In the genomic region with DNA sequence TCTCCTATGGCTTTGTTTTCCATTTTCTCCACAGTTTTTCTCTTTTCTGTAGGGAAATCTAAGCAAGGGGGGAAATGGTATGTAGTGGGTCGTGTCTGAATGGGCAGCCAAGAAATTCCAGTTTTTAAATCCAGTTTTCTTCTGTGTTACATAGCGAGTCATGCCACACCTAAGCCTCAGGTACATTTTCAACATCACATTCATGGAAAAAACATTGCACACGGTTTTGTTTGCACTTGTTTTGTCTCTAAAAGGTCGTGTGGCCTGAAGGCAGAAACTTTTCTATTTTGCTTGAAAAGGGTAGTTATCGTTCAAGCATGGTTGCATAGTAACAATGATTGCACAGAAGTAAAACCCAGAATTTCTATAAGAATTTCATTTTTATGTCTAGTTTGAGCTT, we compare ENCODE assay signal across 19 cellular contexts.
DNase-seq lines count a peak whose midpoint lies in the region; ATAC-seq and TF ChIP-seq lines count a peak whose summit lies in the region.
"Had no signal": no experiment of that assay in that cellular context is flagged by ENCODE, and none has a peak within 500 bp of the region (broad histone marks: within the 10 kb centered on the region; RNA-seq: fewer than 3 reads in every experiment).

No MANE protein-coding gene starts in this region.

- H3K9ac ChIP-seq in smooth muscle cell (ENCODE audit: low read depth): no peak overlapping the region

- DNase-seq in NCI-H69 (lab: John Stamatoyannopoulos, UW): peak; percentile 16
- DNase-seq in RWPE1 (ENCODE audit: low spot score): peak; percentile 6
- DNase-seq in foreskin keratinocyte: peak; percentile 48 to 80
- DNase-seq in smooth muscle cell (lab: John Stamatoyannopoulos, UW; ENCODE audit: unreplicated experiment): no peak
- no peak for DNase-seq in nucleus accumbens (lab: John Stamatoyannopoulos, UW)
- DNase-seq in mucosa of descending colon: no peak
- DNase-seq: CD4-positive, CD25-positive, alpha-beta regulatory T cell; DMS153; DND-41; H7; Karpas-422; NCI-H1436; NCI-H187; NCI-H524 treated with DMSO at 0.1 percent for 48 hours; SJCRH30 had no signal

- TF ChIP-seq CTCF in RWPE1 (conservative IDR thresholded peaks at IDR 0.05; ENCODE audit: low read depth): no peak
- no peak for TF ChIP-seq CTCF in foreskin keratinocyte (conservative IDR thresholded peaks at IDR 0.05)
- no peak for TF ChIP-seq CTCF in smooth muscle cell (IDR thresholded peaks at IDR 0.05; ENCODE audit: borderline replicate concordance, insufficient read depth, poor library complexity, severe bottlenecking)
- TF ChIP-seq CTCF in mucosa of descending colon (IDR thresholded peaks at IDR 0.05): no peak

- no peaks in the 10 kb centered on the region for H3K79me2 ChIP-seq in smooth muscle cell (ENCODE audit: low read depth)

- H3K4me2 ChIP-seq in smooth muscle cell: no peak overlapping the region

- intact Hi-C loops in mucosa of descending colon (cut with DNase I, micrococcal nuclease): no loop called here

- no peaks in the 10 kb centered on the region for H4K20me1 ChIP-seq in smooth muscle cell (ENCODE audit: low read depth)

- H3K27ac ChIP-seq in RWPE1: no peak overlapping the region
- H3K27ac ChIP-seq in foreskin keratinocyte: peak overlapping the region; percentile 71
- H3K27ac ChIP-seq in smooth muscle cell (ENCODE audit: low read depth): no peak overlapping the region
- H3K27ac ChIP-seq: SJCRH30 had no signal

- H3K36me3 ChIP-seq in smooth muscle cell (ENCODE audit: low read depth) (no peaks in the 10 kb centered on the region), mucosa of descending colon (ENCODE audit: low read depth) (no peaks in the 10 kb centered on the region)
- H3K36me3 ChIP-seq: SJCRH30 had no signal

- H2AFZ ChIP-seq in smooth muscle cell (ENCODE audit: low read depth): peak overlapping the region; percentile 5

- ATAC-seq in foreskin keratinocyte (peak; percentile 31), GM18870 (IDR thresholded peaks at IDR 0.05; ENCODE audit: unreplicated experiment) (no peak), mucosa of descending colon (no peak)
- ATAC-seq: HepG2, Right ventricle myocardium inferior, SK-N-SH treated with all-trans-retinoic acid at 6 μM for 48 hours had no signal

- no peaks in the 10 kb centered on the region for H3K9me3 ChIP-seq in smooth muscle cell (replicated peaks; ENCODE audit: low read depth)
- no peaks in the 10 kb centered on the region for H3K9me3 ChIP-seq in mucosa of descending colon

- H3K27me3 ChIP-seq in foreskin keratinocyte: no peaks in the 10 kb centered on the region
- no peaks in the 10 kb centered on the region for H3K27me3 ChIP-seq in smooth muscle cell (ENCODE audit: low read depth)
- H3K27me3 ChIP-seq: SJCRH30 had no signal

- 60% methylated on average over 5 of the region's 5 CpGs for WGBS in smooth muscle cell (ENCODE audit: low lambda C conversion rate)

- POLR2A ChIA-PET in RWPE1 (lab: Yijun Ruan, JAX; ENCODE audit: low non-redundant PET): no interaction called here

- CTCF ChIA-PET in RWPE1 (lab: Yijun Ruan, JAX): interaction anchor here (0.5 to 0.6 kb wide), 2 partner anchors 195 to 374 kb away, joined by 3 to 8 read pairs; no protein-coding TSS in a partner anchor

- H3F3A ChIP-seq in smooth muscle cell (ENCODE audit: low read depth): no peaks in the 10 kb centered on the region

- H3K4me1 ChIP-seq in foreskin keratinocyte (peaks cover 20% of the 10 kb centered on the region), smooth muscle cell (ENCODE audit: low read depth) (peaks cover 6% of the 10 kb centered on the region), mucosa of descending colon (ENCODE audit: low read depth) (no peaks in the 10 kb centered on the region)

- H3K4me3 ChIP-seq in smooth muscle cell: no peak overlapping the region
- H3K4me3 ChIP-seq in mucosa of descending colon: no peak overlapping the region
- H3K4me3 ChIP-seq: SJCRH30 had no signal

Comparison
In these comparisons a context has a peak if more than half of its experiments do, and no peak if none do; other contexts are left out.
1. DNase-seq: peak in NCI-H69 (single experiment), RWPE1 (single experiment) and foreskin keratinocyte (2 of 2); none in smooth muscle cell (single experiment), nucleus accumbens (0 of 56) and mucosa of descending colon (0 of 3).